In the genomic region with DNA sequence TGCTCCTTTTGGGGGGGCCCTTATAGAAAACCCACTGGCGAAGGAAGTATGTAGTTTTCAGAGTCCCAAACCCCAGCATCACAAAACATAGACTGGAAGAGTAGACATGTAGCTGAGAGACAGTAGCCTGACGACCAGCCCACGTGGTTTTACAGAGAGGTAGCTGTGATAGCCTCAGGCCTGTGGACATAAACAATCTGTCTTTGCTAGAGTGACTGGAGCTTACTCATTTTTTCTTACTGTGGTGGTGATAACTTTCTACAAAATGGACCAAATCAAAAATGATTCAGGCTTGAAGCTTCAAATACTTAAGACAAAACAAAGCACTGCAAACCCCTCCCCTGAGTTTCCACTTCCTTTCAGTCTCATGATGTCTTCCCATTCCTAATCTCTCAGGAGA, we compare ENCODE assay signal across 1 cellular context.
TF ChIP-seq lines count a peak whose summit lies in the region.

No MANE protein-coding gene starts in this region.

TF ChIP-seq in GM23338, 12 proteins besides CTCF, POLR2A, EP300 and RAD21 (continued from another document):
- TF ChIP-seq, protein P1, sequence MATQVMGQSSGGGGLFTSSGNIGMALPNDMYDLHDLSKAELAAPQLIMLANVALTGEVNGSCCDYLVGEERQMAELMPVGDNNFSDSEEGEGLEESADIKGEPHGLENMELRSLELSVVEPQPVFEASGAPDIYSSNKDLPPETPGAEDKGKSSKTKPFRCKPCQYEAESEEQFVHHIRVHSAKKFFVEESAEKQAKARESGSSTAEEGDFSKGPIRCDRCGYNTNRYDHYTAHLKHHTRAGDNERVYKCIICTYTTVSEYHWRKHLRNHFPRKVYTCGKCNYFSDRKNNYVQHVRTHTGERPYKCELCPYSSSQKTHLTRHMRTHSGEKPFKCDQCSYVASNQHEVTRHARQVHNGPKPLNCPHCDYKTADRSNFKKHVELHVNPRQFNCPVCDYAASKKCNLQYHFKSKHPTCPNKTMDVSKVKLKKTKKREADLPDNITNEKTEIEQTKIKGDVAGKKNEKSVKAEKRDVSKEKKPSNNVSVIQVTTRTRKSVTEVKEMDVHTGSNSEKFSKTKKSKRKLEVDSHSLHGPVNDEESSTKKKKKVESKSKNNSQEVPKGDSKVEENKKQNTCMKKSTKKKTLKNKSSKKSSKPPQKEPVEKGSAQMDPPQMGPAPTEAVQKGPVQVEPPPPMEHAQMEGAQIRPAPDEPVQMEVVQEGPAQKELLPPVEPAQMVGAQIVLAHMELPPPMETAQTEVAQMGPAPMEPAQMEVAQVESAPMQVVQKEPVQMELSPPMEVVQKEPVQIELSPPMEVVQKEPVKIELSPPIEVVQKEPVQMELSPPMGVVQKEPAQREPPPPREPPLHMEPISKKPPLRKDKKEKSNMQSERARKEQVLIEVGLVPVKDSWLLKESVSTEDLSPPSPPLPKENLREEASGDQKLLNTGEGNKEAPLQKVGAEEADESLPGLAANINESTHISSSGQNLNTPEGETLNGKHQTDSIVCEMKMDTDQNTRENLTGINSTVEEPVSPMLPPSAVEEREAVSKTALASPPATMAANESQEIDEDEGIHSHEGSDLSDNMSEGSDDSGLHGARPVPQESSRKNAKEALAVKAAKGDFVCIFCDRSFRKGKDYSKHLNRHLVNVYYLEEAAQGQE (IDR thresholded peaks at IDR 0.05; ENCODE audit: unreplicated experiment) = no peak
- no peak for TF ChIP-seq POLR2AphosphoS5 (IDR thresholded peaks at IDR 0.05; ENCODE audit: low read depth)
- no peak for TF ChIP-seq ZNF462 (CRISPR knock-in tag; IDR thresholded peaks at IDR 0.05)
